ENCODE assay signal across 1 cellular context in genomic region chr7:46558482-46559193, GRCh38.
TF ChIP-seq lines count a peak whose summit lies in the region.

No MANE protein-coding gene starts in this region.

TF ChIP-seq in IMR-90, 13 proteins besides CTCF, POLR2A, EP300 and RAD21:
- TF ChIP-seq USF2 (IDR thresholded peaks at IDR 0.05; ENCODE audit: low read depth, low read length) (no peak), MAZ (IDR thresholded peaks at IDR 0.05; ENCODE audit: borderline replicate concordance, low read depth, low read length) (no peak), BHLHE40 (IDR thresholded peaks at IDR 0.05; ENCODE audit: low read depth, low read length) (no peak), SMC3 (IDR thresholded peaks at IDR 0.05; ENCODE audit: low read depth, low read length) (no peak), ELK1 (IDR thresholded peaks at IDR 0.05; ENCODE audit: borderline replicate concordance, low read depth, low read length) (no peak)
